In genomic region chr20:25294459-25295385, GRCh38 we compare ENCODE assay signal across 8 cellular contexts. TPM values are rescaled to one million over a fixed set of nuclear protein-coding genes. Genes with fewer than 3 reads are reported as not detected.
DNase-seq lines count a peak whose midpoint lies in the region; ATAC-seq and TF ChIP-seq lines count a peak whose summit lies in the region.

No MANE protein-coding gene starts in this region.

- no peak overlapping the region for H3K4me2 ChIP-seq in IMR-90 (ENCODE audit: low read depth, low read length)
- no peak overlapping the region for H3K4me2 ChIP-seq in hepatocyte

- dilution Hi-C loops in IMR-90 (cut with HindIII; ENCODE audit: low sequenced_read_pairs, unreplicated experiment), result no loop called here

- DNase-seq in IMR-90 (peak; percentile 52), T-cell (peak; percentile 27 to 72 (median 54)), amygdala (lab: John Stamatoyannopoulos, UW) (peak in 46 of 56 donors; percentile 9 to 79 (median 50)), hepatocyte (ENCODE audit: low spot score) (peak; percentile 77), spleen (peak; percentile 87), NCI-H2029 (lab: John Stamatoyannopoulos, UW) (no peak)

- H3K79me1 ChIP-seq in IMR-90 (ENCODE audit: low read depth in 1 of 2, low read length in 2 of 2), result peaks cover 0 to 24% of the 10 kb centered on the region in 2 experiments; a peak in 2 of 4 replicates

- H3K79me2 ChIP-seq in hepatocyte, result no peaks in the 10 kb centered on the region

- no peak overlapping the region for H2BK5ac ChIP-seq in IMR-90 (ENCODE audit: low read depth, low read length, poor library complexity, severe bottlenecking)

- no TSS peak for BruUV-seq in IMR-90 (replicated peaks; lab: Mats Ljungman, UMichigan)

- no peaks in the 10 kb centered on the region; the same call in 1 of the 2 replicates for H3K9me1 ChIP-seq in IMR-90 (ENCODE audit: insufficient read depth, low read length)

- H3K9ac ChIP-seq in IMR-90 (ENCODE audit: low read depth, low read length), result no peak overlapping the region

- H3K36me3 Mint-ChIP-seq in T-cell, result peaks cover 15% of the 10 kb centered on the region

- H3K9me3 ChIP-seq in IMR-90 (ENCODE audit: control insufficient read depth, insufficient read depth, low read length) (no peaks in the 10 kb centered on the region), hepatocyte (ENCODE audit: low read depth) (no peaks in the 10 kb centered on the region), spleen (no peaks in the 10 kb centered on the region)

- no peak overlapping the region for H2AK9ac ChIP-seq in IMR-90 (replicated peaks; ENCODE audit: low read depth, low read length, poor library complexity)

- no peak overlapping the region for H4K8ac ChIP-seq in IMR-90 (ENCODE audit: low read depth in 2 of 2, low read length in 2 of 2)

- H3K56ac ChIP-seq in IMR-90 (ENCODE audit: extremely low read depth, insufficient read depth, low read length), result no peak overlapping the region

- no peak overlapping the region for H3K18ac ChIP-seq in IMR-90 (ENCODE audit: low read depth, low read length)

- CTCF ChIA-PET in IMR-90 (lab: Yijun Ruan, JAX), result interaction anchor here (1.4 to 3.2 kb wide), 5 partner anchors 8 to 104 kb away, joined by 3 to 24 read pairs (median 4); partner anchors contain the start of gene PYGB
- CTCF ChIA-PET in T-cell (lab: Charles Lee), result interaction anchor here (0.5 to 2.8 kb wide), 4 partner anchors 66 to 1131 kb away, joined by 3 to 6 read pairs (median 4); no protein-coding TSS in a partner anchor

- intact Hi-C loops in IMR-90 (cut with micrococcal nuclease) (loop anchor here (1.0 kb wide), 1 partner anchor 105 kb away; no protein-coding TSS in a partner anchor), spleen (cut with DNase I; ENCODE audit: low total_unique reads) (loop anchor here (5.0 kb wide), 1 partner anchor 103 kb away; no protein-coding TSS in a partner anchor)

- WGBS in IMR-90 (ENCODE audit: extremely low coverage in 2 of 2, insufficient read length in 1 of 2), 2 experiments, result 58% methylated on average over 9 of the region's 22 CpGs; no CpG with 5 or more reads in 1 of the 2 experiments
- WGBS in hepatocyte (ENCODE audit: low lambda C conversion rate, missing lambda C conversion rate), result 55% methylated on average over 22 of the region's 22 CpGs
- 56 to 63% (median 57%) methylated on average over 17 to 22 of the region's 22 CpGs for WGBS in spleen, 5 donors

- POLR2A ChIA-PET in IMR-90 (lab: Charles Lee; ENCODE audit: unreplicated experiment), result no interaction called here
- POLR2A ChIA-PET in T-cell (lab: Charles Lee), result interaction anchor here in 1 of 2 donors (0.7 kb wide), 1 partner anchor 120 kb away, joined by 3 read pairs; no protein-coding TSS in a partner anchor

- TF ChIP-seq CTCF in GM12875 (IDR thresholded peaks at IDR 0.05; ENCODE audit: borderline replicate concordance, insufficient read depth, low read depth, low read length), result peak; percentile 93
- TF ChIP-seq CTCF in IMR-90 (conservative IDR thresholded peaks at IDR 0.05; ENCODE audit: low read depth, low read length), result peak; percentile 99
- TF ChIP-seq CTCF in hepatocyte (IDR thresholded peaks at IDR 0.05; ENCODE audit: poor library complexity), result peak; percentile 68
- TF ChIP-seq CTCF in spleen (IDR thresholded peaks at IDR 0.05 in 8 of 11, conservative IDR thresholded peaks at IDR 0.05 in 3 of 11), result peak; percentile 54 to 82 (median 73)

- TF ChIP-seq RAD21 in IMR-90 (IDR thresholded peaks at IDR 0.05; ENCODE audit: low read length), result peak; percentile 85

- H3K9me2 ChIP-seq in hepatocyte (replicated peaks; ENCODE audit: insufficient read depth), result no peaks in the 10 kb centered on the region

- H3K27me3 ChIP-seq in IMR-90 (ENCODE audit: control insufficient read depth, insufficient read depth, low read length) (no peaks in the 10 kb centered on the region), hepatocyte (no peaks in the 10 kb centered on the region), spleen (replicated peaks in 1 of 7) (no peaks in the 10 kb centered on the region)

- H3K4me1 Mint-ChIP-seq in T-cell, result peaks cover 0 to 6% (median 4%) of the 10 kb centered on the region in 3 donors

- H3K27ac ChIP-seq in IMR-90 (ENCODE audit: insufficient read depth, low read length), result no peak overlapping the region
- peak overlapping the region; percentile 27 for H3K27ac ChIP-seq in hepatocyte
- H3K27ac ChIP-seq in spleen, result peak overlapping the region in 4 of 8 donors; percentile 43 to 81 (median 58)

- no peak overlapping the region for H2BK120ac ChIP-seq in IMR-90 (ENCODE audit: low read depth, low read length)

- H3K4me1 ChIP-seq in IMR-90 (ENCODE audit: control insufficient read depth, insufficient read depth, low read length) (peaks cover 7% of the 10 kb centered on the region), hepatocyte (ENCODE audit: insufficient read depth) (no peaks in the 10 kb centered on the region), spleen (peaks cover 0 to 37% (median 14%) of the 10 kb centered on the region in 6 donors)

- no peaks in the 10 kb centered on the region for H3K9me3 Mint-ChIP-seq in T-cell

- H4K91ac ChIP-seq in IMR-90 (ENCODE audit: insufficient read depth, low read depth, low read length), result no peak overlapping the region

- H2AK5ac ChIP-seq in IMR-90 (ENCODE audit: low read depth, low read length), result no peak overlapping the region

- peaks cover 10% of the 10 kb centered on the region; the same call in 1 of the 2 replicates for H4K20me1 ChIP-seq in IMR-90 (ENCODE audit: insufficient read depth, low read length)
- no peaks in the 10 kb centered on the region for H4K20me1 ChIP-seq in hepatocyte (ENCODE audit: insufficient read depth, poor library complexity, severe bottlenecking)

- no peak overlapping the region for H4K5ac ChIP-seq in IMR-90 (ENCODE audit: low read depth, low read length)

- peak; percentile 81 for ATAC-seq in IMR-90 (ENCODE audit: low read depth)
- ATAC-seq in T-cell (replicated peaks in 1 of 4), result peak; percentile 77 to 90 (median 78)
- ATAC-seq in GM21619 (IDR thresholded peaks at IDR 0.05; ENCODE audit: unreplicated experiment), result no peak

- in situ Hi-C loops in IMR-90 (cut with MboI; ENCODE audit: low sequenced_read_pairs), result loop anchor here (5.0 to 10.0 kb wide), 2 partner anchors 100 to 103 kb away; partner anchors contain the start of gene ENTPD6

- TF ChIP-seq POLR2A in IMR-90 (IDR thresholded peaks at IDR 0.05; ENCODE audit: low read depth, low read length) (no peak), spleen (IDR thresholded peaks at IDR 0.05) (no peak)

- H3K14ac ChIP-seq in IMR-90 (replicated peaks; ENCODE audit: low read depth, low read length), result no peak overlapping the region

- H2BK15ac ChIP-seq in IMR-90 (ENCODE audit: low read depth, low read length), result no peak overlapping the region

- H3K36me3 ChIP-seq in IMR-90 (ENCODE audit: control insufficient read depth, insufficient read depth, low read length) (peaks cover 47% of the 10 kb centered on the region), hepatocyte (replicated peaks; ENCODE audit: insufficient read depth, low read depth) (no peaks in the 10 kb centered on the region), spleen (peaks cover 0 to 93% (median 38%) of the 10 kb centered on the region in 6 donors)

- no peak overlapping the region for H3K23ac ChIP-seq in IMR-90 (ENCODE audit: low read depth, low read length)

- H2AFZ ChIP-seq in IMR-90 (replicated peaks; ENCODE audit: low read length, poor library complexity) (peak overlapping the region; percentile 44), hepatocyte (no peak overlapping the region)

- H2BK20ac ChIP-seq in IMR-90 (ENCODE audit: low read depth, low read length), result no peak overlapping the region

- no peak overlapping the region for H3K4me3 Mint-ChIP-seq in T-cell

- H3K27me3 Mint-ChIP-seq in T-cell, result no peaks in the 10 kb centered on the region

- H3K4me3 ChIP-seq in GM12875 (ENCODE audit: low read depth, low read length) (no peak overlapping the region), IMR-90 (ENCODE audit: insufficient read depth, low read depth, low read length) (no peak overlapping the region), hepatocyte (no peak overlapping the region), spleen (no peak overlapping the region)

- H3K4ac ChIP-seq in IMR-90 (ENCODE audit: low read depth, low read length), result no peak overlapping the region

- H3K27ac Mint-ChIP-seq in T-cell, result peak overlapping the region in 1 of 2 donors; percentile 49

TF ChIP-seq in IMR-90, 13 proteins besides CTCF, POLR2A, EP300 and RAD21:
- TF ChIP-seq MXI1 (IDR thresholded peaks at IDR 0.05; ENCODE audit: borderline replicate concordance, low read depth, low read length), result no peak
- peak; percentile 88 for TF ChIP-seq SMC3 (IDR thresholded peaks at IDR 0.05; ENCODE audit: low read depth, low read length)
- TF ChIP-seq RCOR1 (IDR thresholded peaks at IDR 0.05; ENCODE audit: insufficient replicate concordance, low read length), result no peak
- peak; percentile 78; the same call in 1 of the 2 replicates for TF ChIP-seq MAZ (IDR thresholded peaks at IDR 0.05; ENCODE audit: borderline replicate concordance, low read depth, low read length)
TF ChIP-seq in IMR-90: peak in this region for 2.

RNA-seq across cellular contexts. Expression of gene PYGB, which starts 46.8 kb away (rescaled TPM):
- total RNA-seq in IMR-90 (2012; rRNA removed) (72.4 and 81.4 TPM in 2 replicates), T-cell (10 to 100 TPM; 29.7 to 53.4 (median 36.5) TPM), hepatocyte (52.0 and 61.1 TPM in 2 replicates), spleen (10 to 100 TPM; 27.0 to 47.8 (median 34.4) TPM)
- polyA plus RNA-seq in IMR-90 (2012; rRNA removed) (83.1 TPM in 2 replicates), hepatocyte (35.0 and 45.3 TPM in 2 replicates), spleen (10 to 100 TPM; 10.5 to 29.4 (median 18.2) TPM)
- polyA plus RNA-seq in IMR-90 (2012; cell fraction: cytosol; rRNA removed), result 62.2 and 67.4 TPM in 2 replicates
- polyA plus RNA-seq in IMR-90 (2012; cell fraction: nucleus; rRNA removed; ENCODE audit: low replicate concordance), result 106 and 206 TPM in 2 replicates
